In genomic region chr12:102917026-102917787, GRCh38 we compare ENCODE assay signal across 8 cellular contexts. TPM values are rescaled to one million over a fixed set of nuclear protein-coding genes. Genes with fewer than 3 reads are reported as not detected.
DNase-seq lines count a peak whose midpoint lies in the region; ATAC-seq, FAIRE-seq and TF ChIP-seq lines count a peak whose summit lies in the region.
"Had no signal": no experiment of that assay in that cellular context is flagged by ENCODE, and none has a peak within 500 bp of the region (broad histone marks: within the 10 kb centered on the region; RNA-seq: fewer than 3 reads in every experiment).

Gene PAH, minus strand, starts transcription at chr12:102917244. Its CDS starts 114 bp downstream, at chr12:102917130.

- H3K27me3 Mint-ChIP-seq in type B pancreatic cell, result peaks cover 23% of the 10 kb centered on the region

- peak within 1 kb of the TSS; percentile 22 for H3K27ac Mint-ChIP-seq in type B pancreatic cell
- H3K27ac Mint-ChIP-seq: natural killer cell treated with Interleukin-12 subunit alpha and Interleukin-12 subunit beta and Interleukin-15 and Interleukin-18, amount 100 ng/mL, for 72 hours had no signal

- dilution Hi-C loops in keratinocyte (cut with MboI; ENCODE audit: extremely low pct_ligation_motif_present, low sequenced_read_pairs), result no loop called here

- no peaks in the 10 kb centered on the region for H3K36me3 ChIP-seq in keratinocyte (ENCODE audit: control insufficient read depth in 2 of 2, extremely low read depth in 1 of 2, insufficient read depth in 2 of 2, low read length in 2 of 2)
- no peaks in the 10 kb centered on the region for H3K36me3 ChIP-seq in uterus

- H3K4me3 ChIP-seq in keratinocyte (ENCODE audit: control insufficient read depth in 2 of 3, extremely low read depth in 1 of 3, insufficient read depth in 2 of 3, low read depth in 1 of 3, low read length in 3 of 3) (peak within 1 kb of the TSS in 2 of 3 experiments; percentile 23 to 50), uterus (peak within 1 kb of the TSS in 1 of 2 donors; percentile 11)

- H4K20me1 ChIP-seq in keratinocyte (ENCODE audit: control insufficient read depth, extremely low read depth, insufficient read depth, low read length), result no peaks in the 10 kb centered on the region

- no peaks in the 10 kb centered on the region for H3K9me3 ChIP-seq in keratinocyte (ENCODE audit: control insufficient read depth, low read depth, low read length)
- H3K9me3 ChIP-seq in uterus, result no peaks in the 10 kb centered on the region

- no peak for FAIRE-seq in keratinocyte (lab: Jason Lieb, UNC)

- peaks cover 8% of the 10 kb centered on the region for H3K4me1 Mint-ChIP-seq in type B pancreatic cell (ENCODE audit: unreplicated experiment)

- H3K27me3 ChIP-seq in keratinocyte (ENCODE audit: control insufficient read depth, extremely low read depth, insufficient read depth, low read length) (no peaks in the 10 kb centered on the region), uterus (no peaks in the 10 kb centered on the region)

- H3K79me2 ChIP-seq in keratinocyte (ENCODE audit: control insufficient read depth, insufficient read depth, low read length), result no peaks in the 10 kb centered on the region

- H3K4me2 ChIP-seq in keratinocyte (ENCODE audit: control insufficient read depth, extremely low read depth, insufficient read depth, low read depth, low read length), result peak within 1 kb of the TSS; percentile 58

- peak within 1 kb of the TSS; percentile 9 for H2AFZ ChIP-seq in keratinocyte (ENCODE audit: control insufficient read depth, low read length)

- H3K9ac ChIP-seq in keratinocyte (ENCODE audit: control insufficient read depth, extremely low read depth, insufficient read depth, low read length), result no peak within 1 kb of the TSS

- DNase-seq in activated CD8-positive, alpha-beta memory T cell treated with anti-CD3 and anti-CD28 coated beads for 24 hours, result peak; percentile 61
- DNase-seq in keratinocyte (ENCODE audit: low read depth, low spot score) (no peak), type B pancreatic cell (ENCODE audit: extremely low spot score, unreplicated experiment) (no peak), COR-L47 (lab: John Stamatoyannopoulos, UW) (no peak), uterus (no peak)

- H3K27ac ChIP-seq in keratinocyte (ENCODE audit: control insufficient read depth, insufficient read depth, low read length), result no peak within 1 kb of the TSS
- no peak within 1 kb of the TSS for H3K27ac ChIP-seq in uterus

- TF ChIP-seq POLR2A in uterus (IDR thresholded peaks at IDR 0.05), result no peak

- no peaks in the 10 kb centered on the region for H3K9me3 Mint-ChIP-seq in type B pancreatic cell

- peak; percentile 62 for ATAC-seq in GM19035 (IDR thresholded peaks at IDR 0.05; ENCODE audit: unreplicated experiment)
- ATAC-seq in HG03108 (IDR thresholded peaks at IDR 0.05; ENCODE audit: unreplicated experiment), result peak; percentile 51

- H3K4me1 ChIP-seq in keratinocyte (ENCODE audit: control insufficient read depth, extremely low read depth, insufficient read depth, low read length) (no peaks in the 10 kb centered on the region), uterus (no peaks in the 10 kb centered on the region)

- H3K4me3 Mint-ChIP-seq in type B pancreatic cell, result peak within 1 kb of the TSS; percentile 79
- H3K4me3 Mint-ChIP-seq: natural killer cell treated with Interleukin-12 subunit alpha and Interleukin-12 subunit beta and Interleukin-15 and Interleukin-18, amount 100 ng/mL, for 72 hours had no signal

- peak in 2 of 3 experiments; percentile 1 to 25 for TF ChIP-seq CTCF in keratinocyte (optimal IDR thresholded peaks at IDR 0.05 in 1 of 3, IDR thresholded peaks at IDR 0.05 in 1 of 3, conservative IDR thresholded peaks at IDR 0.05 in 1 of 3; ENCODE audit: extremely low read depth in 1 of 3, insufficient read depth in 2 of 3, low read length in 3 of 3)
- TF ChIP-seq CTCF in type B pancreatic cell (conservative IDR thresholded peaks at IDR 0.05), result peak; percentile 25
- no peak for TF ChIP-seq CTCF in uterus (IDR thresholded peaks at IDR 0.05)

- H3K9me1 ChIP-seq in keratinocyte (ENCODE audit: control insufficient read depth, extremely low read depth, insufficient read depth, low read length), result no peaks in the 10 kb centered on the region

- H3K36me3 Mint-ChIP-seq in type B pancreatic cell, result no peaks in the 10 kb centered on the region
- H3K36me3 Mint-ChIP-seq: natural killer cell treated with Interleukin-12 subunit alpha and Interleukin-12 subunit beta and Interleukin-15 and Interleukin-18, amount 100 ng/mL, for 72 hours had no signal

- intact Hi-C loops in uterus (cut with DNase I; ENCODE audit: low total_unique reads), result no loop called here

RNA-seq across cellular contexts. Expression of gene PAH, which starts in this region (rescaled TPM):
- not detected in 3 replicates for polyA plus RNA-seq in keratinocyte
- polyA plus RNA-seq in keratinocyte (2011; ENCODE audit: low read depth), result not detected
- not detected in 2 replicates for polyA plus RNA-seq in keratinocyte (2011; cell fraction: cytosol; rRNA removed)
- polyA plus RNA-seq in keratinocyte (2011; cell fraction: nucleus; rRNA removed), result not detected in 2 replicates
- polyA plus RNA-seq in keratinocyte (2012; ENCODE audit: low replicate concordance), result not detected in 2 replicates
- polyA minus RNA-seq in keratinocyte, result not detected in 3 replicates
- polyA minus RNA-seq in keratinocyte (2011; cell fraction: cytosol; rRNA and poly(A)+ RNA removed), result not detected
- not detected in 2 replicates for polyA minus RNA-seq in keratinocyte (2011; cell fraction: nucleus; rRNA and poly(A)+ RNA removed)
- total RNA-seq in type B pancreatic cell (ENCODE audit: low replicate concordance), result 5.8 and 13.3 TPM in 2 replicates
- total RNA-seq in uterus, result under 1 TPM in 1 of 4 donors, not detected in 3; 0.18 TPM
- total RNA-seq: natural killer cell treated with Interleukin-12 subunit alpha and Interleukin-12 subunit beta and Interleukin-15 and Interleukin-18, amount 100 ng/mL, for 72 hours had no signal

Comparison
In these comparisons a context has a peak if more than half of its experiments do, and no peak if none do; other contexts are left out.
1. CTCF ChIP-seq: peak in keratinocyte (2 of 3) and type B pancreatic cell (single experiment); none in uterus (0 of 4).